ENCODE assay signal across 23 cellular contexts in genomic region chr6:170160628-170161611, GRCh38.
DNase-seq lines count a peak whose midpoint lies in the region; ATAC-seq and TF ChIP-seq lines count a peak whose summit lies in the region.
"Had no signal": no experiment of that assay in that cellular context is flagged by ENCODE, and none has a peak within 500 bp of the region (broad histone marks: within the 10 kb centered on the region; RNA-seq: fewer than 3 reads in every experiment).

No MANE protein-coding gene starts in this region.

- POLR2A ChIA-PET in Panc1 (lab: Charles Lee): no interaction called here

- CTCF ChIA-PET in Panc1 (lab: Charles Lee): no interaction called here

- TF ChIP-seq CTCF in Panc1 (IDR thresholded peaks at IDR 0.05): no peak
- no peak for TF ChIP-seq CTCF in left lung (IDR thresholded peaks at IDR 0.05)
- no peak for TF ChIP-seq CTCF in coronary artery (IDR thresholded peaks at IDR 0.05)

- H3K27me3 ChIP-seq in Panc1 (ENCODE audit: control insufficient read depth, insufficient read depth, low read length): no peaks in the 10 kb centered on the region; the same call in 1 of the 2 replicates
- no peaks in the 10 kb centered on the region for H3K27me3 ChIP-seq in left lung
- H3K27me3 ChIP-seq: body of pancreas, foreskin keratinocyte, Peyer's patch, SJCRH30 had no signal

- H3K27ac ChIP-seq in Panc1 (ENCODE audit: low read length) (no peak overlapping the region), left lung (no peak overlapping the region), coronary artery (no peak overlapping the region)
- H3K27ac ChIP-seq: body of pancreas, esophagus muscularis mucosa, foreskin keratinocyte, heart right ventricle, lower lobe of right lung, Peyer's patch, SJCRH30 had no signal

- H3K36me3 ChIP-seq in Panc1 (ENCODE audit: control insufficient read depth, insufficient read depth, low read length) (peaks cover 3% of the 10 kb centered on the region; the same call in 1 of the 2 replicates), left lung (no peaks in the 10 kb centered on the region)
- H3K36me3 ChIP-seq: esophagus muscularis mucosa, heart right ventricle, lower lobe of right lung, Peyer's patch, SJCRH30 had no signal

- no peaks in the 10 kb centered on the region for H3K9me3 ChIP-seq in Panc1 (ENCODE audit: control insufficient read depth, insufficient read depth, low read depth, low read length)
- H3K9me3 ChIP-seq in left lung: no peaks in the 10 kb centered on the region
- H3K9me3 ChIP-seq: body of pancreas, esophagus muscularis mucosa, heart right ventricle, lower lobe of right lung, Peyer's patch, SJCRH30 had no signal

- H3K4me1 ChIP-seq in Panc1 (ENCODE audit: control insufficient read depth, insufficient read depth, low read length) (no peaks in the 10 kb centered on the region; the same call in 1 of the 2 replicates), left lung (no peaks in the 10 kb centered on the region)
- H3K4me1 ChIP-seq: body of pancreas, foreskin keratinocyte, lower lobe of right lung, Peyer's patch, SJCRH30 had no signal

- peak; percentile 32 for DNase-seq in Right ventricle myocardium superior
- DNase-seq in left cardiac atrium: no peak
- DNase-seq in Panc1 (ENCODE audit: low read depth, low spot score): no peak
- DNase-seq in left lung: peak; percentile 14 to 60
- DNase-seq in germinal center (ENCODE audit: low spot score): no peak
- DNase-seq in HUDEP-2 (lab: John Stamatoyannopoulos, UW; ENCODE audit: unreplicated experiment in 76 of 76): no peak
- DNase-seq in coronary artery (ENCODE audit: low spot score): no peak
- DNase-seq: DMS79; foreskin keratinocyte; heart right ventricle; NCI-H2029; NCI-H524; occipital lobe; Peyer's patch; SJCRH30; stimulated activated CD4-positive, alpha-beta T cell treated with anti-CD3 and anti-CD28 coated beads, Interleukin-4, amount 100 ng/mL, for 4 hours had no signal

- in situ Hi-C loops in Panc1 (cut with HindIII; ENCODE audit: low pct_unique_long_range_greater_than_20kb, low sequenced_read_pairs): no loop called here

- ATAC-seq in Right ventricle myocardium superior (ENCODE audit: poor library complexity) (no peak), left cardiac atrium (no peak), Panc1 (peak; percentile 27; the same call in 1 of the 2 replicates), left lung (no peak), GM18502 (IDR thresholded peaks at IDR 0.05; ENCODE audit: poor library complexity, unreplicated experiment) (no peak)
- ATAC-seq: body of pancreas; foreskin keratinocyte; heart right ventricle; lower lobe of right lung; naive thymus-derived CD4-positive, alpha-beta T cell; stimulated activated effector memory CD8-positive, alpha-beta T cell treated with anti-CD3 and anti-CD28 coated beads, Interleukin-12 subunit alpha, Interleukin-12 subunit beta, amount 100 ng/mL, for 72 hours; T-cell had no signal

- no TSS peak for BruUV-seq in Panc1 (replicated peaks; lab: Mats Ljungman, UMichigan)

- no peak overlapping the region for H3K4me3 ChIP-seq in Panc1 (ENCODE audit: low read depth in 2 of 2, low read length in 2 of 2)
- no peak overlapping the region for H3K4me3 ChIP-seq in left lung
- H3K4me3 ChIP-seq in coronary artery: no peak overlapping the region
- H3K4me3 ChIP-seq: body of pancreas, esophagus muscularis mucosa, heart right ventricle, lower lobe of right lung, Peyer's patch, SJCRH30 had no signal

- intact Hi-C loops in Right ventricle myocardium superior (cut with DNase I): no loop called here
- intact Hi-C loops in left cardiac atrium (cut with DNase I): no loop called here
- intact Hi-C loops in Panc1 (cut with micrococcal nuclease; ENCODE audit: unreplicated experiment): no loop called here
- intact Hi-C loops in left lung (cut with DNase I): no loop called here

Comparison
In these comparisons a context has a peak if more than half of its experiments do, and no peak if none do; other contexts are left out.
1. DNase-seq: peak in Right ventricle myocardium superior (single experiment) and left lung (2 of 2); none in left cardiac atrium (single experiment), Panc1 (single experiment), germinal center (single experiment), HUDEP-2 (0 of 76) and coronary artery (single experiment).